In genomic region chr1:153977250-153978240, GRCh38 we compare ENCODE assay signal across 8 cellular contexts. TPM values are rescaled to one million over a fixed set of nuclear protein-coding genes. Genes with fewer than 3 reads are reported as not detected.
A peak's percentile ranks its signal among the peaks of the same experiment; 100 is the strongest.
DNase-seq lines count a peak whose midpoint lies in the region; ATAC-seq, FAIRE-seq and TF ChIP-seq lines count a peak whose summit lies in the region.

JTB (minus strand) TSS chr1:153977674; CDS start chr1:153977252, 422 bp downstream.

- intact Hi-C loops in HepG2 (cut with micrococcal nuclease; ENCODE audit: unreplicated experiment): loop anchor here (1.0 kb wide), 1 partner anchor 9 kb away; the partner anchor contains the start of gene RAB13

- peaks cover 16% of the 10 kb centered on the region for H3K79me2 ChIP-seq in HepG2 (ENCODE audit: insufficient read depth, low read length)

- peak; percentile 94 for TF ChIP-seq POLR2A in GM19099 (IDR thresholded peaks at IDR 0.05; ENCODE audit: extremely low read depth, insufficient read length, low read depth)
- peak; percentile 86 to 88 for TF ChIP-seq POLR2A in HepG2 (IDR thresholded peaks at IDR 0.05; ENCODE audit: insufficient read depth in 1 of 2, low read depth in 2 of 2, low read length in 2 of 2)

- H3K4me3 ChIP-seq in HepG2 (replicated peaks in 1 of 3; ENCODE audit: insufficient read depth in 1 of 3, low read depth in 2 of 3, low read length in 3 of 3): peak within 1 kb of the TSS; percentile 72 to 79 (median 77)

- no peak for TF ChIP-seq EP300 in HepG2 (IDR thresholded peaks at IDR 0.05; ENCODE audit: low read depth in 2 of 2, low read length in 2 of 2)
- no peak for TF ChIP-seq EP300 in HepG2 (CRISPR knock-in tag; IDR thresholded peaks at IDR 0.05; ENCODE audit: borderline replicate concordance)

- DNase-seq in AG08395 (ENCODE audit: low spot score) (peak; percentile 87), NCI-H774 (lab: John Stamatoyannopoulos, UW) (peak; percentile 88), dermis blood vessel endothelial cell (peak; percentile 88), HepG2 (ENCODE audit: low spot score) (peak; percentile 83)
- DNase-seq in activated CD4-positive, alpha-beta T cell treated with anti-CD3 and anti-CD28 coated beads, Interleukin-2, amount 50 U/mL, for 4 hours: peak; percentile 83 to 84
- DNase-seq in stimulated activated CD4-positive, alpha-beta T cell treated with anti-CD3 and anti-CD28 coated beads, Interleukin-4, amount 100 ng/mL, for 1 hour: peak; percentile 86

- 0 out of 2 replicates have a peak, but pooled peaks have one; percentile 30 for TF ChIP-seq RAD21 in HepG2 (CRISPR knock-in tag; IDR thresholded peaks at IDR 0.05)

- peak; percentile 80 for ATAC-seq in HG03520 (IDR thresholded peaks at IDR 0.05; ENCODE audit: unreplicated experiment)
- peak; percentile 94 for ATAC-seq in HepG2

- peak within 1 kb of the TSS; percentile 97 for H3K4me2 ChIP-seq in HepG2 (ENCODE audit: low read depth, low read length)

- CTCF ChIA-PET in HepG2 (lab: Yijun Ruan, JAX; ENCODE audit: low intra/inter-chr PET ratio, low total read pairs): no interaction called here

- no peaks in the 10 kb centered on the region for H4K20me1 ChIP-seq in HepG2 (ENCODE audit: insufficient read depth, low read length)

- H3K27me3 ChIP-seq in HepG2 (ENCODE audit: control insufficient read depth in 1 of 2, insufficient read depth in 2 of 2, low read length in 2 of 2): no peaks in the 10 kb centered on the region

- peak within 1 kb of the TSS; percentile 57 for H2AFZ ChIP-seq in HepG2 (ENCODE audit: low read length)

- WGBS in HepG2 (ENCODE audit: low lambda C conversion rate): under 1% methylated on average over 14 of the region's 75 CpGs

- peaks cover 1 to 19% of the 10 kb centered on the region in 2 experiments for H3K36me3 ChIP-seq in HepG2 (replicated peaks in 1 of 2; ENCODE audit: control insufficient read depth in 1 of 2, insufficient read depth in 2 of 2, low read length in 2 of 2)

- no peaks in the 10 kb centered on the region for H3K9me3 ChIP-seq in HepG2 (ENCODE audit: low read length)

- peak; percentile 71 for FAIRE-seq in HepG2 (lab: Jason Lieb, UNC)

- H3K9ac ChIP-seq in HepG2 (ENCODE audit: insufficient read depth, low read depth, low read length): peak within 1 kb of the TSS; percentile 88

- no peak; the same call in 1 of the 2 replicates for TF ChIP-seq CTCF in HepG2 (CRISPR knock-in tag; IDR thresholded peaks at IDR 0.05)

- TSS peak; percentile 84 for BruUV-seq in HepG2 (replicated peaks; lab: Mats Ljungman, UMichigan)

- H3K27ac ChIP-seq in HepG2 (ENCODE audit: extremely low read length, insufficient read depth, low read length): peak within 1 kb of the TSS; percentile 88

- peaks cover 25% of the 10 kb centered on the region for H3K4me1 ChIP-seq in HepG2 (ENCODE audit: insufficient read depth, low read length)

- in situ Hi-C loops in HepG2 (cut with HindIII; ENCODE audit: extremely low pct_ligation_motif_present, low pct_unique_long_range_greater_than_20kb): no loop called here

- POLR2A ChIA-PET in HepG2 (lab: Yijun Ruan, JAX): interaction anchor here (0.9 to 4.4 kb wide), 17 partner anchors 10 to 362 kb away, joined by 3 to 209 read pairs (median 7); partner anchors contain the start of genes CHTOP, CREB3L4, CRTC2 and DENND4B

TF ChIP-seq in HepG2, 621 proteins besides CTCF, POLR2A, EP300 and RAD21 (continues in another document):
- peak; percentile 79; the same call in 1 of the 2 replicates for TF ChIP-seq KMT2A (CRISPR knock-in tag; IDR thresholded peaks at IDR 0.05)
- no peak for TF ChIP-seq ZBTB7B (CRISPR knock-in tag; IDR thresholded peaks at IDR 0.05)
- 0 out of 4 replicates have a peak, but pooled peaks of 1 of the 2 experiments have one; percentile 71 for TF ChIP-seq KLF16 (CRISPR knock-in tag; IDR thresholded peaks at IDR 0.05)
- TF ChIP-seq ZFP1 (CRISPR knock-in tag; IDR thresholded peaks at IDR 0.05): 0 out of 2 replicates have a peak, but pooled peaks have one; percentile 26
- peak; percentile 80 for TF ChIP-seq E2F1 (CRISPR knock-in tag; IDR thresholded peaks at IDR 0.05)
- peak; percentile 64 for TF ChIP-seq CBFB (CRISPR knock-in tag; IDR thresholded peaks at IDR 0.05)
- no peak for TF ChIP-seq ZNF530 (CRISPR knock-in tag; IDR thresholded peaks at IDR 0.05; ENCODE audit: low read depth)
- no peak for TF ChIP-seq NCOA5 (CRISPR knock-in tag; IDR thresholded peaks at IDR 0.05)
- peak; percentile 39; the same call in 1 of the 2 replicates for TF ChIP-seq ZNF124 (CRISPR knock-in tag; IDR thresholded peaks at IDR 0.05)
- TF ChIP-seq LRRFIP1 (CRISPR knock-in tag; conservative IDR thresholded peaks at IDR 0.05): no peak
- TF ChIP-seq EHMT2 (IDR thresholded peaks at IDR 0.05; ENCODE audit: borderline replicate concordance, low read depth, low read length): no peak
- peak; percentile 92 for TF ChIP-seq ELF1 (CRISPR knock-in tag; IDR thresholded peaks at IDR 0.05)
- TF ChIP-seq KLF9 (CRISPR knock-in tag; IDR thresholded peaks at IDR 0.05; ENCODE audit: low read depth): 0 out of 2 replicates have a peak, but pooled peaks have one; percentile 21
- 0 out of 2 replicates have a peak, but pooled peaks have one; percentile 26 for TF ChIP-seq DNMT3B (CRISPR knock-in tag; conservative IDR thresholded peaks at IDR 0.05)
- TF ChIP-seq GMEB1 (CRISPR knock-in tag; IDR thresholded peaks at IDR 0.05; ENCODE audit: borderline replicate concordance): peak; percentile 82
- TF ChIP-seq PHF8 (CRISPR knock-in tag; IDR thresholded peaks at IDR 0.05): peak; percentile 85
- TF ChIP-seq FOXJ3 (CRISPR knock-in tag; IDR thresholded peaks at IDR 0.05; ENCODE audit: borderline replicate concordance): no peak

RNA-seq across cellular contexts. Expression of gene JTB, which starts in this region (rescaled TPM):
- total RNA-seq in dermis blood vessel endothelial cell (139 and 198 TPM in 2 replicates), HepG2 (2016; rRNA removed; fragmentation: Illumina TruSeq; extraction: Trizol) (66.8 and 99.2 TPM in 2 replicates)
- 360 and 420 TPM in 2 replicates for total RNA-seq in HepG2 (2016; cell fraction: cytosol; rRNA removed; fragmentation: Illumina TruSeq; extraction: Trizol; ENCODE audit: low read depth)
- 56.2 and 94.9 TPM in 2 replicates for total RNA-seq in HepG2 (2016; cell fraction: insoluble cytoplasmic fraction; rRNA removed; fragmentation: Illumina TruSeq; extraction: Trizol)
- total RNA-seq in HepG2 (2016; cell fraction: membrane; rRNA removed; fragmentation: Illumina TruSeq; extraction: Trizol): 294 and 339 TPM in 2 replicates
- total RNA-seq in HepG2 (2016; cell fraction: nucleus; rRNA removed; fragmentation: Illumina TruSeq; extraction: Trizol): 49.2 and 54.2 TPM in 2 replicates
- 90.3 and 96.7 TPM in 2 replicates for polyA plus RNA-seq in HepG2 (2011; rRNA removed)
- 113 and 147 TPM in 2 replicates for polyA plus RNA-seq in HepG2 (2011; cell fraction: cytosol; rRNA removed)
- polyA plus RNA-seq in HepG2 (2011; cell fraction: nucleus; rRNA removed): 63.3 and 75.8 TPM in 2 replicates
- 63.8 and 72.9 TPM in 2 replicates for polyA plus RNA-seq in HepG2 (2012)
- polyA plus RNA-seq in HepG2 (2016; cell fraction: cytosol; fragmentation: Illumina TruSeq; extraction: Trizol; ENCODE audit: low read depth): 451 and 524 TPM in 2 replicates
- polyA plus RNA-seq in HepG2 (2016; cell fraction: insoluble cytoplasmic fraction; fragmentation: Illumina TruSeq; extraction: Trizol; ENCODE audit: low read depth): 64.3 and 74.6 TPM in 2 replicates
- polyA plus RNA-seq in HepG2 (2016; cell fraction: membrane; fragmentation: Illumina TruSeq; extraction: Trizol; ENCODE audit: low read depth): 289 and 331 TPM in 2 replicates
- polyA plus RNA-seq in HepG2 (2016; cell fraction: nucleus; fragmentation: Illumina TruSeq; extraction: Trizol; ENCODE audit: insufficient read depth, low read depth): 87.8 and 94.9 TPM in 2 replicates
- 39.7 and 118 TPM in 2 replicates for polyA minus RNA-seq in HepG2 (2011; rRNA and poly(A)+ RNA removed; ENCODE audit: low replicate concordance)
- polyA minus RNA-seq in HepG2 (2011; cell fraction: cytosol; rRNA and poly(A)+ RNA removed): 23.9 and 26.3 TPM in 2 replicates
- polyA minus RNA-seq in HepG2 (2011; cell fraction: nucleus; rRNA and poly(A)+ RNA removed): 16.4 and 19.4 TPM in 2 replicates

Comparison
In these comparisons a context has a peak if more than half of its experiments do, and no peak if none do; other contexts are left out.
1. Peak in every context shown above with its lines: DNase-seq, ATAC-seq, H3K4me3 ChIP-seq and H3K27ac ChIP-seq.